ENCODE assay signal across 8 cellular contexts in genomic region chr5:159156839-159157238, GRCh38. TPM values are rescaled to one million over a fixed set of nuclear protein-coding genes. Genes with fewer than 3 reads are reported as not detected.
DNase-seq lines count a peak whose midpoint lies in the region; ATAC-seq and TF ChIP-seq lines count a peak whose summit lies in the region.

No MANE protein-coding gene starts in this region.

- no peaks in the 10 kb centered on the region for H3K36me3 ChIP-seq in mucosa of descending colon (ENCODE audit: low read depth)

- TF ChIP-seq POLR2A in GM18505 (IDR thresholded peaks at IDR 0.05; ENCODE audit: borderline replicate concordance, extremely low read depth, insufficient read depth, insufficient read length): no peak

- H3K4me1 ChIP-seq in mucosa of descending colon (ENCODE audit: low read depth): no peaks in the 10 kb centered on the region

- intact Hi-C loops in mucosa of descending colon (cut with DNase I, micrococcal nuclease): loop anchor here in 1 of 2 donors (10.0 kb wide), 2 partner anchors 108 to 158 kb away; partner anchors contain the start of gene UBLCP1

- H3K9me3 ChIP-seq in mucosa of descending colon: no peaks in the 10 kb centered on the region

- ATAC-seq in mucosa of descending colon (peak; percentile 88), GM18505 (IDR thresholded peaks at IDR 0.05; ENCODE audit: unreplicated experiment) (no peak)

- H3K4me3 ChIP-seq in mucosa of descending colon: no peak overlapping the region

- DNase-seq in activated gamma-delta T cell treated with Interleukin-2 at 50 U/mL for 16 hours: peak; percentile 36
- no peak for DNase-seq in activated gamma-delta T cell (lab: John Stamatoyannopoulos, UW)
- DNase-seq in H4 (ENCODE audit: low spot score): peak; percentile 70
- DNase-seq in NCI-H1092 (lab: John Stamatoyannopoulos, UW): peak; percentile 41
- DNase-seq in SW 1271 (lab: John Stamatoyannopoulos, UW): peak; percentile 20 to 81
- DNase-seq in epidermal melanocyte (ENCODE audit: insufficient read length, low spot score): peak; percentile 73
- DNase-seq in mucosa of descending colon: peak in 1 of 3 donors; percentile 75

- TF ChIP-seq CTCF in mucosa of descending colon (IDR thresholded peaks at IDR 0.05): peak; percentile 68

RNA-seq across cellular contexts. Expression of gene RNF145, which starts 52.5 kb away (rescaled TPM):
- total RNA-seq in H4 (2014; rRNA removed; shearing (Covaris generic)): 18.3 and 37.2 TPM in 2 replicates
- 10 to 100 TPM; 50.0 to 72.6 (median 57.2) TPM for total RNA-seq in mucosa of descending colon

RNA-seq across cellular contexts. Expression of gene EBF1, which starts 57.1 kb away (rescaled TPM):
- 1.9 and 3.0 TPM in 2 replicates for total RNA-seq in H4 (2014; rRNA removed; shearing (Covaris generic))
- total RNA-seq in mucosa of descending colon: 10 to 100 TPM in 1 of 3 donors, 1 to 10 TPM in 2; 3.8 to 16.6 (median 7.5) TPM
